ENCODE assay signal across 16 cellular contexts in the genomic region with DNA sequence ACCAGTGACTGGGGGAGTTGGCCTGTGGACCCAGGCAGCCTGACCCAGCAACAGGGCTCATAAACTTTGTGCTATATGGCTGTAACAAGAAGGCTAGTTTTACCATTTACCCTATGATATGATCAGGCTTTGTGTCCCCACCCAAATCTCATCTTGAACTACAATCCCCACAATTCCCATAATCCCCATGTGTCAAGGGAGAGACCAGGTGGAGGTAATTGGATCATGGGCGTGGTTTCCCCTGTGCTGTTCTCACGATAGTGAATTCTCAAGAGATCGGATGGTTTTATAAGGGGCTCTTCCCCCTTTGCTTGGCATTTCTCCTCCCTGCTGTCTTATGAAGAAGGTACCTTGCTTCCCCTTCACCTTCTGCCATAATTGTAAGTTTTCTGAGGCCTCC.
DNase-seq lines count a peak whose midpoint lies in the region; ATAC-seq and TF ChIP-seq lines count a peak whose summit lies in the region.
"Had no signal": no experiment of that assay in that cellular context is flagged by ENCODE, and none has a peak within 500 bp of the region (broad histone marks: within the 10 kb centered on the region; RNA-seq: fewer than 3 reads in every experiment).

No MANE protein-coding gene starts in this region.

- peak; percentile 9; the same call in 1 of the 3 replicates for ATAC-seq in GM23338
- peak; percentile 30 for ATAC-seq in WTC11
- no peak for ATAC-seq in HG02610 (IDR thresholded peaks at IDR 0.05; ENCODE audit: unreplicated experiment)
- no peak for ATAC-seq in Right ventricle myocardium inferior
- ATAC-seq in HG03280 (IDR thresholded peaks at IDR 0.05; ENCODE audit: unreplicated experiment), result no peak
- ATAC-seq: K562 had no signal

- H3K23ac ChIP-seq in mesendoderm (ENCODE audit: low read length), result no peak overlapping the region

- H3K4ac ChIP-seq in mesendoderm (ENCODE audit: low read depth, low read length), result no peak overlapping the region

- H3K4me1 Mint-ChIP-seq in GM23338 (peaks cover 30% of the 10 kb centered on the region), WTC11 (peaks cover 55% of the 10 kb centered on the region)

- H3K27me3 Mint-ChIP-seq in GM23338 (ENCODE audit: insufficient read depth, low read depth, poor library complexity), result peaks cover 2% of the 10 kb centered on the region
- no peaks in the 10 kb centered on the region for H3K27me3 Mint-ChIP-seq in WTC11 (ENCODE audit: low read depth)

- H3K9me3 Mint-ChIP-seq in GM23338 (peaks cover 7% of the 10 kb centered on the region; the same call in 2 of the 3 replicates), WTC11 (peaks cover 5% of the 10 kb centered on the region)

- H3K36me3 ChIP-seq in GM23338 (ENCODE audit: insufficient read depth) (no peaks in the 10 kb centered on the region), HUES48 (ENCODE audit: control insufficient read depth, insufficient read depth, low read length) (no peaks in the 10 kb centered on the region), mesendoderm (ENCODE audit: control insufficient read depth, insufficient read depth, low read length) (no peaks in the 10 kb centered on the region)
- H3K36me3 ChIP-seq: SJCRH30 had no signal

- intact Hi-C loops in Right ventricle myocardium inferior (cut with DNase I), result no loop called here

- H3K79me2 ChIP-seq in GM23338 (replicated peaks; ENCODE audit: insufficient read depth), result no peaks in the 10 kb centered on the region
- no peaks in the 10 kb centered on the region for H3K79me2 ChIP-seq in mesendoderm (ENCODE audit: control insufficient read depth, insufficient read depth, low read length)

- no peak overlapping the region for H4K8ac ChIP-seq in mesendoderm (ENCODE audit: low read depth, low read length)

- CTCF ChIA-PET in WTC11 (lab: Charles Lee), result interaction anchor here (2.4 kb wide), 1 partner anchor 11 kb away, joined by 17 read pairs; no protein-coding TSS in a partner anchor

- 0 out of 2 replicates have a peak, but pooled peaks cover 3% of the 10 kb centered on the region for H3F3A ChIP-seq in GM23338 (replicated peaks; ENCODE audit: low read depth)

- H3K4me2 ChIP-seq in GM23338, result 0 out of 2 replicates have a peak overlapping the region, but pooled peaks have one; percentile 39
- no peak overlapping the region for H3K4me2 ChIP-seq in mesendoderm (ENCODE audit: low read length)
- H3K4me2 ChIP-seq: PC-9 had no signal

- H3K4me3 Mint-ChIP-seq in GM23338 (peak overlapping the region; percentile 60), WTC11 (peak overlapping the region; percentile 76)

- no peaks in the 10 kb centered on the region for H3K9me2 ChIP-seq in GM23338 (ENCODE audit: insufficient read depth)

- no peak for TF ChIP-seq CTCF in GM23338 (conservative IDR thresholded peaks at IDR 0.05; ENCODE audit: low read depth in 2 of 2)
- no peak for TF ChIP-seq CTCF in WTC11 (IDR thresholded peaks at IDR 0.05)

- H3K27me3 ChIP-seq in GM23338 (ENCODE audit: insufficient read depth), result no peaks in the 10 kb centered on the region
- no peaks in the 10 kb centered on the region for H3K27me3 ChIP-seq in HUES48 (ENCODE audit: control insufficient read depth, insufficient read depth, low read length)
- H3K27me3 ChIP-seq in mesendoderm (ENCODE audit: insufficient read depth, low read length, poor library complexity), result no peaks in the 10 kb centered on the region
- H3K27me3 ChIP-seq: SJCRH30 had no signal

- no peak overlapping the region for H2BK120ac ChIP-seq in mesendoderm (ENCODE audit: low read depth, low read length)

- H3K4me1 ChIP-seq in GM23338 (ENCODE audit: insufficient read depth), result peaks cover 18% of the 10 kb centered on the region
- peaks cover 29% of the 10 kb centered on the region for H3K4me1 ChIP-seq in HUES48 (ENCODE audit: control insufficient read depth, insufficient read depth, low read length)
- H3K4me1 ChIP-seq in mesendoderm (ENCODE audit: control insufficient read depth, low read depth, low read length), result peaks cover 1% of the 10 kb centered on the region
- H3K4me1 ChIP-seq: SJCRH30 had no signal

- H2BK15ac ChIP-seq in mesendoderm (replicated peaks; ENCODE audit: low read depth), result no peak overlapping the region

- H3K56ac ChIP-seq in mesendoderm (ENCODE audit: low read length), result no peak overlapping the region

- H3K27ac ChIP-seq in GM23338 (ENCODE audit: low read depth), result no peak overlapping the region
- H3K27ac ChIP-seq in HUES48 (ENCODE audit: low read depth, low read length), result no peak overlapping the region
- H3K27ac ChIP-seq in mesendoderm (ENCODE audit: low read depth, low read length), result no peak overlapping the region
- H3K27ac ChIP-seq: C4-2B, HL-60, PC-9, SJCRH30 had no signal

- H2BK5ac ChIP-seq in mesendoderm (ENCODE audit: low read length), result no peak overlapping the region

- POLR2A ChIA-PET in WTC11 (lab: Charles Lee), result no interaction called here

- H3K36me3 Mint-ChIP-seq in GM23338 (ENCODE audit: low read depth) (no peaks in the 10 kb centered on the region), WTC11 (peaks cover 6% of the 10 kb centered on the region)

- H3K9ac ChIP-seq in HUES48 (ENCODE audit: low read depth, low read length), result no peak overlapping the region
- H3K9ac ChIP-seq in mesendoderm (ENCODE audit: low read length), result no peak overlapping the region

- H3K18ac ChIP-seq in mesendoderm (ENCODE audit: low read length), result no peak overlapping the region

- H3K27ac Mint-ChIP-seq in GM23338, result peak overlapping the region; percentile 53
- H3K27ac Mint-ChIP-seq in WTC11, result peak overlapping the region; percentile 85; the same call in 1 of the 2 replicates

- H4K5ac ChIP-seq in mesendoderm (ENCODE audit: low read length), result no peak overlapping the region

- H3K79me1 ChIP-seq in mesendoderm (ENCODE audit: low read length), result no peaks in the 10 kb centered on the region

- no peak overlapping the region for H2AK5ac ChIP-seq in mesendoderm (ENCODE audit: low read length)

- H3K4me3 ChIP-seq in GM23338 (no peak overlapping the region), HUES48 (ENCODE audit: low read depth, low read length) (peak overlapping the region; percentile 42; the same call in 1 of the 2 replicates), mesendoderm (ENCODE audit: low read length) (no peak overlapping the region)
- H3K4me3 ChIP-seq: K562, PC-9, SJCRH30 had no signal

- WGBS in mesendoderm (ENCODE audit: extremely low coverage, insufficient coverage, low lambda C conversion rate), result no CpG with 5 or more reads among the region's 3 CpGs

- H4K20me1 ChIP-seq in GM23338 (replicated peaks; ENCODE audit: insufficient read depth), result no peaks in the 10 kb centered on the region

- H2AFZ ChIP-seq in GM23338, result peak overlapping the region; percentile 33; the same call in 1 of the 2 replicates
- H2AFZ ChIP-seq: PC-9 had no signal

- DNase-seq in GM23338 (ENCODE audit: low spot score) (peak; percentile 71), WTC11 (ENCODE audit: low spot score) (peak; percentile 62), mesendoderm (peak; percentile 60), Right ventricle myocardium inferior (ENCODE audit: missing footprints) (no peak)
- DNase-seq: GOT3, NCI-H1105, NCI-H1694 treated with DMSO at 0.1 percent for 48 hours, NCI-H774, PC-9, SJCRH30 had no signal

- H3K9me3 ChIP-seq in HUES48 (ENCODE audit: control insufficient read depth, insufficient read depth, low read length), result no peaks in the 10 kb centered on the region
- H3K9me3 ChIP-seq: SJCRH30 had no signal

TF ChIP-seq in GM23338, 12 proteins besides CTCF, POLR2A, EP300 and RAD21 (continues in another document):
- no peak for TF ChIP-seq POLR2AphosphoS5 (IDR thresholded peaks at IDR 0.05; ENCODE audit: low read depth)
- no peak for TF ChIP-seq EZH2phosphoT487 (IDR thresholded peaks at IDR 0.05; ENCODE audit: unreplicated experiment)

TF ChIP-seq in WTC11, 78 proteins besides CTCF, POLR2A, EP300 and RAD21:
- TF ChIP-seq SOX15 (CRISPR knock-in tag; IDR thresholded peaks at IDR 0.05), result no peak
- TF ChIP-seq, protein P1, sequence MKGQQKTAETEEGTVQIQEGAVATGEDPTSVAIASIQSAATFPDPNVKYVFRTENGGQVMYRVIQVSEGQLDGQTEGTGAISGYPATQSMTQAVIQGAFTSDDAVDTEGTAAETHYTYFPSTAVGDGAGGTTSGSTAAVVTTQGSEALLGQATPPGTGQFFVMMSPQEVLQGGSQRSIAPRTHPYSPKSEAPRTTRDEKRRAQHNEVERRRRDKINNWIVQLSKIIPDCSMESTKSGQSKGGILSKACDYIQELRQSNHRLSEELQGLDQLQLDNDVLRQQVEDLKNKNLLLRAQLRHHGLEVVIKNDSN (CRISPR knock-in tag; IDR thresholded peaks at IDR 0.05), result peak; percentile 71; the same call in 1 of the 2 replicates
- TF ChIP-seq, protein P2, sequence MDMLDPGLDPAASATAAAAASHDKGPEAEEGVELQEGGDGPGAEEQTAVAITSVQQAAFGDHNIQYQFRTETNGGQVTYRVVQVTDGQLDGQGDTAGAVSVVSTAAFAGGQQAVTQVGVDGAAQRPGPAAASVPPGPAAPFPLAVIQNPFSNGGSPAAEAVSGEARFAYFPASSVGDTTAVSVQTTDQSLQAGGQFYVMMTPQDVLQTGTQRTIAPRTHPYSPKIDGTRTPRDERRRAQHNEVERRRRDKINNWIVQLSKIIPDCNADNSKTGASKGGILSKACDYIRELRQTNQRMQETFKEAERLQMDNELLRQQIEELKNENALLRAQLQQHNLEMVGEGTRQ (CRISPR knock-in tag; IDR thresholded peaks at IDR 0.05), result peak; percentile 75
- no peak for TF ChIP-seq JAZF1 (CRISPR knock-in tag; IDR thresholded peaks at IDR 0.05)

Comparison
In these comparisons a context has a peak if more than half of its experiments do, and no peak if none do; other contexts are left out.
1. ATAC-seq: peak in GM23338 (single experiment) and WTC11 (single experiment); none in HG02610 (single experiment), Right ventricle myocardium inferior (single experiment) and HG03280 (single experiment).